In the genomic region with DNA sequence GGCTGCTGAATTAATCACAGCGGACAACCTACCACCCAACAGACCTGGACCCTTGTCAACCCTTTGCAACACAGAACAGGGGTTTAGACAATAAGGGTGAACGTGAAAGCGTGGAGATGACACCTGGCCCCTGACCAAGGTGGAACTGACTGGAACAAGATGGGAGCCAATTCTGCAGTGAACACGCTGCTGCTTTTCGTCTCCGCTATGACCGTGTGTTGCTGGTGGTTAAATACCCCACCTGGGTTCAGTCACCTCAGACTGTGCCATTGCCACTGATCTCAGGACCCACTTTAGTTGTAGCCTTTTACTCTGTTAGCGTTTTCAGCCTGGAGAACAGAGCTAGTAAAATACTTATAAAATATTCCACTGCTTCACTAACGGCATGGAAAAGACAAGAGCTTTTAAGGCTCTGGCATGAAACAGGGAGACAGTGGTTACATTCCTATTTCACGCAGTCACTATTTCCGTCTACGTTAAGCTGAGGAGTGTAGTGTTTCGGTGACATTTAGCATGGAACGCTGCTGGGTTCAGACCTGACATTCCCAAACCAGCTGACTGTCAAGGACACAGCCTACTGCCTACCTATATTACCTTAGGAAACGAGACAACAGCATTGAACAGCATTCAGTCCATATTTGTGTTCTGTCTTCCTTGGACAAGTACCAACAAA, we compare ENCODE assay signal across 21 cellular contexts.
DNase-seq lines count a peak whose midpoint lies in the region; ATAC-seq and TF ChIP-seq lines count a peak whose summit lies in the region.
"Had no signal": no experiment of that assay in that cellular context is flagged by ENCODE, and none has a peak within 500 bp of the region (broad histone marks: within the 10 kb centered on the region; RNA-seq: fewer than 3 reads in every experiment).

No MANE protein-coding gene starts in this region.

- H3K27me3 ChIP-seq in skeletal muscle satellite cell (ENCODE audit: control insufficient read depth, insufficient read depth, low read length), result no peaks in the 10 kb centered on the region
- H3K27me3 ChIP-seq in H9 (ENCODE audit: insufficient read depth, low read length), result no peaks in the 10 kb centered on the region
- H3K27me3 ChIP-seq: right lobe of liver had no signal

- H2AFZ ChIP-seq in H9 (ENCODE audit: low read length), result no peak overlapping the region

- no peaks in the 10 kb centered on the region for H3K9me3 ChIP-seq in skeletal muscle satellite cell (replicated peaks; ENCODE audit: low read length)
- H3K9me3 ChIP-seq in H9 (ENCODE audit: control insufficient read depth, low read depth, low read length), result no peaks in the 10 kb centered on the region
- H3K9me3 ChIP-seq in T-helper 17 cell (ENCODE audit: control insufficient read depth, low read length, poor library complexity, severe bottlenecking), result no peaks in the 10 kb centered on the region
- H3K9me3 ChIP-seq: heart right ventricle, right lobe of liver, upper lobe of right lung had no signal

- no peak overlapping the region for H3K9ac ChIP-seq in skeletal muscle satellite cell (ENCODE audit: low read depth, low read length)
- H3K9ac ChIP-seq in H9 (ENCODE audit: extremely low read depth, insufficient read length, low read length), result no peak overlapping the region

- no peak overlapping the region for H3T11ph ChIP-seq in H9 (ENCODE audit: low read length)

- H3K4me1 Mint-ChIP-seq in H9 (peaks cover 6% of the 10 kb centered on the region in 2 experiments; a peak in 3 of 4 replicates), T-helper 17 cell (peaks cover 4% of the 10 kb centered on the region)
- H3K4me1 Mint-ChIP-seq: nephron had no signal

- H3K4me3 Mint-ChIP-seq in H9, result no peak overlapping the region
- no peak overlapping the region for H3K4me3 Mint-ChIP-seq in T-helper 17 cell
- H3K4me3 Mint-ChIP-seq: central memory CD8-positive, alpha-beta T cell; nephron; stimulated activated memory B cell treated with anti-CD40 and anti-IgM and Interleukin-4, amounts not matched to agents 10 μg/mL and 1 μg/mL and 100 μg/mL, for 72 hours; WTC11 had no signal

- no peaks in the 10 kb centered on the region for H3K79me1 ChIP-seq in H9 (ENCODE audit: insufficient read depth, low read depth, low read length, poor library complexity, severe bottlenecking)

- H3K9me3 Mint-ChIP-seq in H9, result peaks cover 13% of the 10 kb centered on the region in 2 experiments
- H3K9me3 Mint-ChIP-seq: central memory CD8-positive, alpha-beta T cell; stimulated activated memory B cell treated with anti-CD40 and anti-IgM and Interleukin-4, amounts not matched to agents 10 μg/mL and 1 μg/mL and 100 μg/mL, for 72 hours had no signal

- no peak overlapping the region for H3K27ac ChIP-seq in H9 (ENCODE audit: insufficient read length, low read depth, low read length)
- H3K27ac ChIP-seq: heart right ventricle, right lobe of liver, upper lobe of right lung had no signal

- H2BK12ac ChIP-seq in H9 (ENCODE audit: insufficient read length, low read depth, low read length), result no peak overlapping the region

- no peak overlapping the region for H4K8ac ChIP-seq in H9 (replicated peaks; ENCODE audit: insufficient read length, low read depth, low read length)

- no peak overlapping the region for H2BK120ac ChIP-seq in H9 (ENCODE audit: low read depth, low read length, poor library complexity, severe bottlenecking)

- H3K36me3 Mint-ChIP-seq in H9 (ENCODE audit: insufficient read depth in 1 of 3, low read depth in 3 of 3) (peaks cover 0 to 13% (median 5%) of the 10 kb centered on the region in 3 experiments; a peak in 3 of 7 replicates), T-helper 17 cell (ENCODE audit: low read depth) (no peaks in the 10 kb centered on the region)
- H3K36me3 Mint-ChIP-seq: stimulated activated memory B cell treated with anti-CD40 and anti-IgM and Interleukin-4, amounts not matched to agents 10 μg/mL and 1 μg/mL and 100 μg/mL, for 72 hours; WTC11 had no signal

- no peak overlapping the region for H4K91ac ChIP-seq in H9 (ENCODE audit: insufficient read length, low read depth, low read length)

- no peak for TF ChIP-seq CTCF in HFF-Myc (IDR thresholded peaks at IDR 0.05; ENCODE audit: low read depth, low read length, missing control alignments)
- TF ChIP-seq CTCF in H9 (conservative IDR thresholded peaks at IDR 0.05), result no peak

- H4K5ac ChIP-seq in H9 (ENCODE audit: insufficient read length, low read depth, low read length), result no peak overlapping the region

- no peak overlapping the region for H3K18ac ChIP-seq in H9 (ENCODE audit: insufficient read length, low read depth, low read length)

- H3K14ac ChIP-seq in H9 (ENCODE audit: insufficient read depth, low read length), result no peak overlapping the region

- H3K36me3 ChIP-seq in skeletal muscle satellite cell (ENCODE audit: insufficient read depth, low read length), result no peaks in the 10 kb centered on the region
- H3K36me3 ChIP-seq: heart right ventricle, right lobe of liver, upper lobe of right lung had no signal

- no peak overlapping the region for H3K4ac ChIP-seq in H9 (ENCODE audit: low read depth, low read length)

- no peak overlapping the region for H3K23ac ChIP-seq in H9 (ENCODE audit: insufficient read length, low read depth, low read length)

- H4K20me1 ChIP-seq in H9 (ENCODE audit: control insufficient read depth, insufficient read depth, insufficient read length), result no peaks in the 10 kb centered on the region

- H3K4me1 ChIP-seq in skeletal muscle satellite cell (ENCODE audit: control insufficient read depth, insufficient read depth, low read length), result peaks cover 14% of the 10 kb centered on the region
- no peaks in the 10 kb centered on the region for H3K4me1 ChIP-seq in H9 (ENCODE audit: insufficient read depth, low read length)
- H3K4me1 ChIP-seq: heart right ventricle, right lobe of liver, upper lobe of right lung had no signal

- H3K79me2 ChIP-seq in H9 (ENCODE audit: insufficient read depth, low read length), result no peaks in the 10 kb centered on the region

- WGBS in H9 (ENCODE audit: extremely low coverage, insufficient read length, low lambda C conversion rate), result no CpG with 5 or more reads among the region's 15 CpGs

- H2BK15ac ChIP-seq in H9 (ENCODE audit: low read depth, low read length), result no peak overlapping the region

- no peak for ATAC-seq in T-helper 17 cell
- ATAC-seq: left colon; right lobe of liver; stimulated activated memory B cell treated with anti-CD40 and anti-IgM and Interleukin-4, amounts not matched to agents 10 μg/mL and 1 μg/mL and 100 μg/mL, for 72 hours; upper lobe of right lung; WTC11 had no signal

- H2BK20ac ChIP-seq in H9 (ENCODE audit: low read depth, low read length, poor library complexity, severe bottlenecking), result no peak overlapping the region

- no peak overlapping the region for H3K27ac Mint-ChIP-seq in H9
- H3K27ac Mint-ChIP-seq in T-helper 17 cell, result no peak overlapping the region
- H3K27ac Mint-ChIP-seq: nephron; stimulated activated memory B cell treated with anti-CD40 and anti-IgM and Interleukin-4, amounts not matched to agents 10 μg/mL and 1 μg/mL and 100 μg/mL, for 72 hours; WTC11 had no signal

- peaks cover 20% of the 10 kb centered on the region for H3K27me3 Mint-ChIP-seq in H9 (ENCODE audit: low read depth)
- no peaks in the 10 kb centered on the region for H3K27me3 Mint-ChIP-seq in T-helper 17 cell

- H2AK5ac ChIP-seq in H9 (ENCODE audit: insufficient read length, low read length), result no peak overlapping the region

- H2BK5ac ChIP-seq in H9 (ENCODE audit: insufficient read length, low read length), result no peak overlapping the region

- no peak overlapping the region for H3K56ac ChIP-seq in H9 (ENCODE audit: insufficient read length, low read depth, low read length)

- peak; percentile 12 for DNase-seq in HFF-Myc (ENCODE audit: extremely low read depth, low read depth)
- peak; percentile 49 for DNase-seq in astrocyte of the hippocampus (ENCODE audit: low read depth, low spot score)
- peak; percentile 48 for DNase-seq in hepatic stellate cell (ENCODE audit: low spot score)
- no peak for DNase-seq in H9
- no peak for DNase-seq in NCI-H128 (lab: John Stamatoyannopoulos, UW; ENCODE audit: unreplicated experiment)
- no peak for DNase-seq in T-helper 17 cell
- no peak for DNase-seq in superior temporal gyrus (ENCODE audit: extremely low spot score)
- DNase-seq: activated naive CD4-positive, alpha-beta T cell treated with Interleukin-2 at 50 U/mL for 16 hours; GF-D8; heart right ventricle; left colon; NCI-H1048; NCI-H345; right lobe of liver; SW 1271; upper lobe of right lung had no signal

- H3K4me2 ChIP-seq in skeletal muscle satellite cell (ENCODE audit: low read length), result peak overlapping the region; percentile 15
- H3K4me2 ChIP-seq in H9 (ENCODE audit: insufficient read depth, insufficient read length, low read length), result no peak overlapping the region

- H3K23me2 ChIP-seq in H9 (ENCODE audit: insufficient read length, low read depth, low read length, poor library complexity, severe bottlenecking), result no peaks in the 10 kb centered on the region

- H3K4me3 ChIP-seq in HFF-Myc (replicated peaks; ENCODE audit: low read depth, low read length) (no peak overlapping the region), skeletal muscle satellite cell (ENCODE audit: low read length) (no peak overlapping the region)
- H3K4me3 ChIP-seq: heart right ventricle, right lobe of liver, upper lobe of right lung had no signal

Comparison
In these comparisons a context has a peak if more than half of its experiments do, and no peak if none do; other contexts are left out.
1. DNase-seq: peak in HFF-Myc (single experiment), astrocyte of the hippocampus (single experiment) and hepatic stellate cell (single experiment); none in H9 (single experiment), NCI-H128 (single experiment), T-helper 17 cell (0 of 3) and superior temporal gyrus (single experiment).